Comparison of ENCODE assay signal across 8 cellular contexts in the genomic region with DNA sequence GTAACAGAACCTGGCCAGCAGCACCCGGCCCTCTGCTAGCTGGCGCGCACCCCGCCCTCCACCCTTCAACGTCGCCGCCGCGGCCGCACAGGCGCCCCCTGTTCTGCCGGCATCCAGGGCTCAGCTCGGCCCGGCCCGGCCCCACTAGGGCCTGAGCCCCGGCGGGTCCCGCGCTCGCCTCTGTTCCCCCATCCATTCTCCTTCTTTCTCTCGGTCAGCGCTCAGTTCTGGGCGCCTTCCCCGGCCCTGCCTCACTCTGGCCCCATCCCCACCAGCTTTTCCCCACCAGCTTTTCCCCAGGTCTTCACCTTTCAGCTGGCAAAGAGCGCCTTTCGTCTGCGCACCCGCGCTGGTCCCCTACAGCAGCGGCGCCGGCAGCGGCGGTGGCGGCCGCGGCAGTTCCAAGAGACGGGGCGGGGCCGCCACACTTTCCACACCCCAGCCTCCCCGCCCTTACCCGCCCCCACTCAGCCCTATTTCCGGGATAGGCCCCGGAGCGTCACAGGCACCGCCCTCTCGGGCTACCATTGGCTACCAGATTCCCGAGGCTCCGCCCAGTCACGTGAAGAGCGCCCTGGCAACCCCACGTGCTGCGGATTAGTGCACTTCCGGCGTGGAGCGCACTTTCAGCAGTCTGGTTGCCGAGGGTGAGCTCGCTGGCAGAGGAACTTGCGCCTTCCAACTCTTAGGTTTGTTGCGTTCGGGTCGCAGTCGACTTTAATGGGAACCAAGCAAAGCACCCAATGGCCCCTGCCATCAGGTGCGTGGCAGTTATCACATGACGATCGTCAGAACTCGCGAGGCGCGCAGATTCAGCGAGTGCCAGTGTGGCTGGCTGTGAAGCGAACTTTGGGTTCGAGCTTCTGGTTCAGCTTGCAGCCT. TPM values are rescaled to one million over a fixed set of nuclear protein-coding genes. Genes with fewer than 3 reads are reported as not detected.
A peak's percentile ranks its signal among the peaks of the same experiment; 100 is the strongest.
DNase-seq lines count a peak whose midpoint lies in the region; ATAC-seq and TF ChIP-seq lines count a peak whose summit lies in the region.

A gene (minus strand): TSS at position 403 of the 882 bp plus-strand sequence. CDS start 831 bp downstream, outside the sequence.

- ATAC-seq in GM21381 (IDR thresholded peaks at IDR 0.05; ENCODE audit: unreplicated experiment): peak; percentile 95

- peaks cover 13% of the 10 kb centered on the region; the same call in 1 of the 2 replicates for H3K9me3 ChIP-seq in NT2/D1 (ENCODE audit: insufficient read depth, low read length)

- peak within 1 kb of the TSS; percentile 79 for H3K9ac ChIP-seq in NT2/D1 (ENCODE audit: insufficient read length, low read depth)

- peak within 1 kb of the TSS; percentile 48 for H3K4me3 ChIP-seq in NT2/D1 (ENCODE audit: insufficient read length, low read depth)
- H3K4me3 ChIP-seq in epithelial cell of proximal tubule (ENCODE audit: low read depth, low read length): peak within 1 kb of the TSS; percentile 82

- TF ChIP-seq CTCF in epithelial cell of proximal tubule (conservative IDR thresholded peaks at IDR 0.05; ENCODE audit: low read depth, low read length): no peak

- H3K36me3 ChIP-seq in NT2/D1 (ENCODE audit: insufficient read depth, insufficient read length, low read length): no peaks in the 10 kb centered on the region

- H3K4me1 ChIP-seq in NT2/D1 (ENCODE audit: insufficient read depth, insufficient read length): no peaks in the 10 kb centered on the region

- DNase-seq in COLO829 (ENCODE audit: low spot score) (peak; percentile 100), HT1080 (ENCODE audit: low read depth) (peak; percentile 98), NT2/D1 (ENCODE audit: low read depth, low spot score) (peak; percentile 95), epithelial cell of proximal tubule (ENCODE audit: low read depth) (peak; percentile 43), mucosa of gallbladder (ENCODE audit: low spot score) (peak; percentile 96)
- DNase-seq in activated CD8-positive, alpha-beta memory T cell treated with anti-CD3 and anti-CD28 coated beads, Interleukin-2, amount 50 U/mL, for 48 hours: peak; percentile 93
- DNase-seq in stimulated activated CD8-positive, alpha-beta memory T cell treated with anti-CD3 and anti-CD28 coated beads, Interleukin-4, amount 100 ng/mL, for 1 hour (ENCODE audit: low read depth in 2 of 2, low spot score in 1 of 2): peak; percentile 87 to 91

- peaks cover 11% of the 10 kb centered on the region for H3K27me3 ChIP-seq in NT2/D1 (ENCODE audit: insufficient read depth, insufficient read length)

RNA-seq across cellular contexts. Expression of the gene that starts here (rescaled TPM):
- 30.6 and 33.3 TPM in 2 replicates for total RNA-seq in HT1080 (2014; rRNA removed; shearing (Covaris generic))
- 16.5 and 27.7 TPM in 2 replicates for polyA plus RNA-seq in HT1080 (2015; cell fraction: cytosol; rRNA removed)
- polyA plus RNA-seq in HT1080 (2015; cell fraction: nucleus; rRNA removed): 9.9 and 13.2 TPM in 2 replicates
- total RNA-seq in epithelial cell of proximal tubule (4.2 and 7.5 TPM in 2 replicates), mucosa of gallbladder (11.5 TPM)

Comparison
In these comparisons a context has a peak if more than half of its experiments do, and no peak if none do; other contexts are left out.
1. Peak in every context shown above with its lines: DNase-seq, ATAC-seq and H3K4me3 ChIP-seq.
2. DNase-seq: peak in every context shown above with its lines; median percentile 100 in COLO829; 98 in HT1080; 96 in mucosa of gallbladder; 95 in NT2/D1; 93 in activated CD8-positive, alpha-beta memory T cell treated with anti-CD3 and anti-CD28 coated beads, Interleukin-2, amount 50 U/mL, for 48 hours; 89 in stimulated activated CD8-positive, alpha-beta memory T cell treated with anti-CD3 and anti-CD28 coated beads, Interleukin-4, amount 100 ng/mL, for 1 hour; 43 in epithelial cell of proximal tubule.